17 cellular contexts compared by ENCODE assay signal in the genomic region with DNA sequence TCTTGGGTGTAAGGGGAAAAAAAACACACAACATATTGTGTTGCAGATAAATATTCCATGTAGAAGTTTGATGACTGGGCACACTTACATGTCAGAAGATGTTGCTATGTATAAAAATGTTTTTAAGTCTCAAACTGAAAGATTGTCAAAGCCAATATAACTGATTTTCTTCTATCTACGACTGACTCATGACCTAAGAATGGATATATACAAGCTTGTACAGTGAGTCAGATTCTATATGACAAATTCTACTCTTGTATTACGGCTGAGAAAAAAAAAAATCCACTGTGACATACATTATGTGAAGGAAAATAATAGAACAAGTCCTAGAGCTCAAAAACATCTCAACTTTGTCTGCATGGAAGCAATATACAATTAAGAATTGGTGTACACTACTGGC.
DNase-seq lines count a peak whose midpoint lies in the region; ATAC-seq and TF ChIP-seq lines count a peak whose summit lies in the region.
"Had no signal": no experiment of that assay in that cellular context is flagged by ENCODE, and none has a peak within 500 bp of the region (broad histone marks: within the 10 kb centered on the region; RNA-seq: fewer than 3 reads in every experiment).

No MANE protein-coding gene starts in this region.

- H3K4me1 ChIP-seq in mammary epithelial cell (ENCODE audit: insufficient read depth, low read length) (peaks cover 12% of the 10 kb centered on the region), breast epithelium (no peaks in the 10 kb centered on the region)
- H3K4me1 ChIP-seq: HAP-1, SJCRH30 had no signal

- H2AFZ ChIP-seq in mammary epithelial cell (ENCODE audit: low read depth, low read length), result no peak overlapping the region

- TF ChIP-seq CTCF in mammary epithelial cell (conservative IDR thresholded peaks at IDR 0.05 in 1 of 2, IDR thresholded peaks at IDR 0.05 in 1 of 2; ENCODE audit: extremely low read depth in 1 of 2, insufficient read depth in 1 of 2, low read depth in 1 of 2, low read length in 2 of 2), result no peak
- TF ChIP-seq CTCF in breast epithelium (IDR thresholded peaks at IDR 0.05), result no peak
- no peak for TF ChIP-seq CTCF in fibroblast of pulmonary artery (IDR thresholded peaks at IDR 0.05; ENCODE audit: low read length, missing control alignments)

- DNase-seq in mammary epithelial cell (no peak), breast epithelium (ENCODE audit: low spot score in 2 of 2) (no peak), amniotic epithelial cell (ENCODE audit: low read depth) (peak; percentile 7), fibroblast of pulmonary artery (ENCODE audit: low read depth) (peak; percentile 14), LoVo (ENCODE audit: low spot score) (no peak), 8988T (no peak)
- DNase-seq: GDM1, NCI-H1105, NCI-H2081, NCI-H774, RPMI8226, SJCRH30 had no signal

- H4K20me1 ChIP-seq in mammary epithelial cell (ENCODE audit: insufficient read depth, low read length), result no peaks in the 10 kb centered on the region

- intact Hi-C loops in mammary epithelial cell (cut with micrococcal nuclease), result no loop called here
- intact Hi-C loops in breast epithelium (cut with DNase I; ENCODE audit: low total_unique reads), result no loop called here

- ATAC-seq in GM18909 (IDR thresholded peaks at IDR 0.05; ENCODE audit: poor library complexity, unreplicated experiment) (no peak), HG03378 (IDR thresholded peaks at IDR 0.05; ENCODE audit: unreplicated experiment) (no peak)
- ATAC-seq: K562 had no signal

- no peak overlapping the region for H3K4me3 ChIP-seq in mammary epithelial cell (replicated peaks in 1 of 3; ENCODE audit: insufficient read depth in 1 of 3, low read depth in 2 of 3, low read length in 3 of 3)
- no peak overlapping the region for H3K4me3 ChIP-seq in breast epithelium
- no peak overlapping the region for H3K4me3 ChIP-seq in fibroblast of pulmonary artery (replicated peaks; ENCODE audit: low read depth, low read length)
- H3K4me3 ChIP-seq: HAP-1, K562, SJCRH30 had no signal

- peak overlapping the region; percentile 82 for H3K4me2 ChIP-seq in mammary epithelial cell (ENCODE audit: insufficient read depth, low read depth, low read length)

- TF ChIP-seq POLR2A in breast epithelium (IDR thresholded peaks at IDR 0.05), result no peak

- H3K36me3 ChIP-seq in mammary epithelial cell (ENCODE audit: insufficient read depth, low read length), result no peaks in the 10 kb centered on the region
- no peaks in the 10 kb centered on the region for H3K36me3 ChIP-seq in breast epithelium
- H3K36me3 ChIP-seq: HAP-1, SJCRH30 had no signal

- no peak overlapping the region for H3K9ac ChIP-seq in mammary epithelial cell (ENCODE audit: insufficient read depth, low read length)

- CTCF ChIA-PET in mammary epithelial cell (lab: Charles Lee; ENCODE audit: low non-redundant PET), result no interaction called here

- in situ Hi-C loops in mammary epithelial cell (cut with MboI; ENCODE audit: low sequenced_read_pairs in 2 of 2), result no loop called here

- dilution Hi-C loops in mammary epithelial cell (cut with HindIII; ENCODE audit: low sequenced_read_pairs), result no loop called here

- 0% methylated on average over 2 of the region's 2 CpGs for WGBS in mammary epithelial cell (ENCODE audit: low coverage, missing lambda C conversion rate)

- H3K9me3 ChIP-seq in mammary epithelial cell (replicated peaks; ENCODE audit: insufficient read depth, low read length) (no peaks in the 10 kb centered on the region), breast epithelium (no peaks in the 10 kb centered on the region)
- H3K9me3 ChIP-seq: HAP-1, SJCRH30 had no signal

- BruUV-seq in mammary epithelial cell (replicated peaks; lab: Mats Ljungman, UMichigan), result no TSS peak

- H3K27me3 ChIP-seq in mammary epithelial cell (ENCODE audit: insufficient read depth, low read length) (no peaks in the 10 kb centered on the region), breast epithelium (no peaks in the 10 kb centered on the region)
- H3K27me3 ChIP-seq: SJCRH30 had no signal

- H3K79me2 ChIP-seq in mammary epithelial cell (ENCODE audit: insufficient read depth, low read length), result no peaks in the 10 kb centered on the region

- H3K27ac ChIP-seq in mammary epithelial cell (ENCODE audit: insufficient read depth, low read depth, low read length) (peak overlapping the region; percentile 34), breast epithelium (no peak overlapping the region)
- H3K27ac ChIP-seq: 22Rv1, SJCRH30 had no signal

Comparison
In these comparisons a context has a peak if more than half of its experiments do, and no peak if none do; other contexts are left out.
1. DNase-seq: peak in amniotic epithelial cell (single experiment) and fibroblast of pulmonary artery (single experiment); none in mammary epithelial cell (single experiment), breast epithelium (0 of 2), LoVo (single experiment) and 8988T (single experiment).